Comparison of ENCODE assay signal across 31 cellular contexts in the genomic region with DNA sequence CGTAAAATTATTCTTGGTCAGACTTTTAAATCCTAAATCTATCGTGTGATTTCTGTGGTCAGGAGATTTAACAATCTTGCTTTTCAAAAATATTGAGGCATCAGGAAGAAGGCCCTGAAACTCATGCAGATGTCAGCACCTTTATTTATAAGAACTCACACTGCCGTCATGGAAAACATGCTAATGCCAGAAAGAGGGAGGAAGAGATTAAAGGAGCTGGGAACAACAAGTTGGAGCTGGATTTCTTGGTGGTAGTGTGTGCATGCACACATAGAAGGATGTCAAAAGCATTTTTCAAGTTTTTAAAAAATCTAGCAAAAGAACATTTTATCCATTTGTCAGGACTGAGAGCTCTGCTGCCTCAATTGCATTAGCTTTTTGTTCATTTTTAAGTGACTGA.
"Had no signal": no experiment of that assay in that cellular context is flagged by ENCODE, and none has a peak within 500 bp of the region (broad histone marks: within the 10 kb centered on the region; RNA-seq: fewer than 3 reads in every experiment).

No MANE protein-coding gene starts in this region.

- H3K4me1 ChIP-seq: body of pancreas, breast epithelium had no signal

- DNase-seq: activated B cell treated with CpG ODN at 0.5 μM for 24 hours; activated CD4-positive, alpha-beta memory T cell treated with anti-CD3 and anti-CD28 coated beads for 36 hours; activated CD4-positive, alpha-beta T cell treated with anti-CD3 and anti-CD28 coated beads for 4 hours; activated CD4-positive, alpha-beta T cell treated with anti-CD3 and anti-CD28 coated beads, Interleukin-2, amount 50 U/mL, for 1 hour; activated CD4-positive, alpha-beta T cell treated with anti-CD3 and anti-CD28 coated beads, Interleukin-2, amount 50 U/mL, for 4 hours; activated CD4-positive, CD25-positive, alpha-beta regulatory T cell treated with anti-CD3 and anti-CD28 coated beads, Interleukin-2, amount 50 U/mL, for 72 hours; activated CD8-positive, alpha-beta memory T cell treated with anti-CD3 and anti-CD28 coated beads, Interleukin-2, amount 50 U/mL, for 4 hours; activated CD8-positive, alpha-beta T cell treated with anti-CD3 and anti-CD28 coated beads for 36 hours; activated effector memory CD4-positive, alpha-beta T cell treated with anti-CD3 and anti-CD28 coated beads, Interleukin-2, amount 50 U/mL, for 16 hours; activated gamma-delta T cell treated with Interleukin-2 at 50 U/mL for 16 hours; activated naive CD4-positive, alpha-beta T cell; activated naive CD4-positive, alpha-beta T cell treated with anti-CD3 and anti-CD28 coated beads for 36 hours; activated naive CD4-positive, alpha-beta T cell treated with anti-CD3 and anti-CD28 coated beads, Interleukin-2, amount 50 U/mL, for 16 hours; activated naive CD8-positive, alpha-beta T cell treated with anti-CD3 and anti-CD28 coated beads for 36 hours; activated T-cell treated with anti-CD3 and anti-CD28 coated beads for 4 hours; activated T-cell treated with anti-CD3 and anti-CD28 coated beads, Interleukin-2, amount 50 U/mL, for 1 hour; activated T-cell treated with anti-CD3 and anti-CD28 coated beads, Interleukin-2, amount 50 U/mL, for 4 hours; activated T-cell treated with anti-CD3 and anti-CD28 coated beads, Interleukin-2, amount 50 U/mL, for 72 hours; adrenal gland; amniotic stem cell; aorta; body of pancreas; brain microvascular endothelial cell; central memory CD4-positive, alpha-beta T cell; T-cell; T-helper 17 cell; T1000 had no signal

- H3K27ac ChIP-seq: adrenal gland, body of pancreas, brain microvascular endothelial cell, breast epithelium, VCaP had no signal

- H3K36me3 ChIP-seq: adrenal gland, brain microvascular endothelial cell, breast epithelium had no signal

- ATAC-seq: activated CD8-positive, alpha-beta T cell treated with anti-CD3 and anti-CD28 coated beads for 36 hours; activated naive CD4-positive, alpha-beta T cell treated with anti-CD3 and anti-CD28 coated beads, Interleukin-2, amount 50 U/mL, for 72 hours; activated T-cell treated with anti-CD3 and anti-CD28 coated beads, Interleukin-2, amount 50 U/mL, for 4 hours; activated T-cell treated with anti-CD3 and anti-CD28 coated beads, Interleukin-2, amount 50 U/mL, for 72 hours; activated T-helper 17 cell treated with anti-CD3 and anti-CD28 coated beads, Interleukin-2, amount 50 U/mL, for 72 hours; body of pancreas; T-cell; T-helper 17 cell had no signal

- H3K4me3 ChIP-seq: adrenal gland, body of pancreas, breast epithelium had no signal

- H3K9me3 ChIP-seq: adrenal gland, body of pancreas, breast epithelium had no signal

- H3K27me3 ChIP-seq: adrenal gland, body of pancreas, brain microvascular endothelial cell, breast epithelium had no signal
